ENCODE assay signal across 12 cellular contexts in the genomic region with DNA sequence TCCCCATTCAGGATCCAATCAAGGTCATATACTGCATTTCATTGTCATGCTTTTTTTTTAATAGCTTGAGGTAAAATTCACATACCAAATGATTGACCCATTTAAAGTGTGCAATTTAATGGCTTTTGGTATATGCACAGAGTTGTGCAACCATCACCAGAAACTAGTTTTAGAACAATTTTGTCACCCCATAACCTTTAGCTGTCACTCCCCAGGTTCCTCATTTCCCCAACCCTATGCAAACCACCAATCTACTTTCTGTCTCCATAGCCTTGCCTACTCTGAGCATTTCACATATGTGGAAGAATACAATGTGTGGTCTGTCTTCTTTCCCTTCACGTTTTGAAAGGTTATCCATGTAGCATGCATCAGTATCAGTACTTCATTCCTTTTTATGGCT. TPM values are rescaled to one million over a fixed set of nuclear protein-coding genes. Genes with fewer than 3 reads are reported as not detected.
DNase-seq lines count a peak whose midpoint lies in the region; ATAC-seq, FAIRE-seq and TF ChIP-seq lines count a peak whose summit lies in the region.
"Had no signal": no experiment of that assay in that cellular context is flagged by ENCODE, and none has a peak within 500 bp of the region (broad histone marks: within the 10 kb centered on the region; RNA-seq: fewer than 3 reads in every experiment).

No MANE protein-coding gene starts in this region.

- H3K4me2 ChIP-seq in trophoblast cell (ENCODE audit: low read length), result no peak overlapping the region

- no peak overlapping the region for H2AK5ac ChIP-seq in trophoblast cell (ENCODE audit: low read length)

- H4K12ac ChIP-seq in trophoblast cell (ENCODE audit: low read depth, low read length), result no peak overlapping the region

- H3K36me3 ChIP-seq in CD8-positive, alpha-beta memory T cell (ENCODE audit: insufficient read depth, low read length), result no peaks in the 10 kb centered on the region
- no peaks in the 10 kb centered on the region for H3K36me3 ChIP-seq in ascending aorta
- H3K36me3 ChIP-seq in small intestine (ENCODE audit: control insufficient read depth in 2 of 2, insufficient read depth in 2 of 2, low read length in 2 of 2), result no peaks in the 10 kb centered on the region
- no peaks in the 10 kb centered on the region for H3K36me3 ChIP-seq in trophoblast cell (ENCODE audit: control insufficient read depth in 1 of 2, insufficient read depth in 2 of 2, low read length in 2 of 2)

- H3K36me3 Mint-ChIP-seq in CD8-positive, alpha-beta memory T cell, result peaks cover 0 to 4% (median 0%) of the 10 kb centered on the region in 3 donors
- H3K36me3 Mint-ChIP-seq in glutamatergic neuron (ENCODE audit: unreplicated experiment), result no peaks in the 10 kb centered on the region
- H3K36me3 Mint-ChIP-seq in activated CD8-positive, alpha-beta T cell treated with anti-CD3 and anti-CD28 coated beads, Interleukin-2, amount 10 ng/mL, durations not matched to agents 7 days and 5 days (ENCODE audit: low read depth), result no peaks in the 10 kb centered on the region

- H3K27me3 Mint-ChIP-seq in CD8-positive, alpha-beta memory T cell, result peaks cover 18 to 37% of the 10 kb centered on the region in 2 donors
- H3K27me3 Mint-ChIP-seq in glutamatergic neuron (ENCODE audit: unreplicated experiment), result peaks cover 11% of the 10 kb centered on the region
- H3K27me3 Mint-ChIP-seq in activated CD8-positive, alpha-beta T cell treated with anti-CD3 and anti-CD28 coated beads, Interleukin-2, amount 10 ng/mL, durations not matched to agents 7 days and 5 days (ENCODE audit: low read depth), result peaks cover 23% of the 10 kb centered on the region

- peaks cover 11% of the 10 kb centered on the region for H3K79me2 ChIP-seq in trophoblast cell (ENCODE audit: control insufficient read depth, insufficient read depth, low read length, poor library complexity)

- no peak overlapping the region for H2AFZ ChIP-seq in trophoblast cell (ENCODE audit: insufficient read depth, low read length, poor library complexity)

- peaks cover 20% of the 10 kb centered on the region for H3K27me3 ChIP-seq in CD8-positive, alpha-beta memory T cell (ENCODE audit: insufficient read depth, low read length, poor library complexity, severe bottlenecking)
- H3K27me3 ChIP-seq in ascending aorta, result no peaks in the 10 kb centered on the region
- H3K27me3 ChIP-seq in small intestine (ENCODE audit: control insufficient read depth in 2 of 2, insufficient read depth in 2 of 2, low read length in 2 of 2), result no peaks in the 10 kb centered on the region
- H3K27me3 ChIP-seq in trophoblast cell (ENCODE audit: insufficient read depth, low read length), result no peaks in the 10 kb centered on the region

- intact Hi-C loops in ascending aorta (cut with DNase I), result loop anchor here (5.0 to 10.0 kb wide), 4 partner anchors 137 to 457 kb away; a partner anchor contains a TSS

- no peak overlapping the region for H3K4ac ChIP-seq in trophoblast cell (ENCODE audit: low read depth, low read length)

- no peak overlapping the region for H2BK12ac ChIP-seq in trophoblast cell (ENCODE audit: low read length)

- peak; percentile 29 for ATAC-seq in GM19351 (IDR thresholded peaks at IDR 0.05; ENCODE audit: unreplicated experiment)
- ATAC-seq in activated CD8-positive, alpha-beta T cell treated with anti-CD3 and anti-CD28 coated beads, Interleukin-2, amount 10 ng/mL, durations not matched to agents 7 days and 5 days, result no peak
- ATAC-seq: left ventricle myocardium superior had no signal

- no peak overlapping the region for H2BK120ac ChIP-seq in trophoblast cell (ENCODE audit: insufficient read depth, low read length, poor library complexity)

- H3K4me1 ChIP-seq in CD8-positive, alpha-beta memory T cell (ENCODE audit: insufficient read depth, low read length), result peaks cover 6% of the 10 kb centered on the region
- no peaks in the 10 kb centered on the region for H3K4me1 ChIP-seq in ascending aorta
- H3K4me1 ChIP-seq in small intestine (ENCODE audit: control insufficient read depth in 2 of 2, insufficient read depth in 1 of 2, low read depth in 1 of 2, low read length in 1 of 2), result no peaks in the 10 kb centered on the region
- H3K4me1 ChIP-seq in trophoblast cell (ENCODE audit: control insufficient read depth in 1 of 2, insufficient read depth in 2 of 2, low read length in 2 of 2), result peaks cover 2% of the 10 kb centered on the region in 2 experiments

- POLR2A ChIA-PET in CD8-positive, alpha-beta memory T cell (lab: Charles Lee), result no interaction called here
- POLR2A ChIA-PET in activated CD8-positive, alpha-beta T cell treated with anti-CD3 and anti-CD28 coated beads, Interleukin-2, amount 10 ng/mL, durations not matched to agents 7 days and 5 days (lab: Charles Lee), result no interaction called here

- H3K9me3 ChIP-seq in CD8-positive, alpha-beta memory T cell (ENCODE audit: low read length), result no peaks in the 10 kb centered on the region
- H3K9me3 ChIP-seq in ascending aorta (no peaks in the 10 kb centered on the region), small intestine (ENCODE audit: control insufficient read depth, low read depth) (no peaks in the 10 kb centered on the region), trophoblast cell (ENCODE audit: insufficient read depth, low read depth, low read length) (no peaks in the 10 kb centered on the region)

- H4K8ac ChIP-seq in trophoblast cell (ENCODE audit: low read depth, low read length), result no peak overlapping the region

- H2BK5ac ChIP-seq in trophoblast cell (ENCODE audit: low read depth, low read length, poor library complexity), result no peak overlapping the region

- peaks cover 4 to 9% (median 9%) of the 10 kb centered on the region in 3 donors for H3K4me1 Mint-ChIP-seq in CD8-positive, alpha-beta memory T cell
- H3K4me1 Mint-ChIP-seq in glutamatergic neuron (ENCODE audit: low read depth, unreplicated experiment), result peaks cover 9% of the 10 kb centered on the region
- peaks cover 5% of the 10 kb centered on the region for H3K4me1 Mint-ChIP-seq in activated CD8-positive, alpha-beta T cell treated with anti-CD3 and anti-CD28 coated beads, Interleukin-2, amount 10 ng/mL, durations not matched to agents 7 days and 5 days (ENCODE audit: low read depth)

- no peak for FAIRE-seq in small intestine (lab: Jason Lieb, UNC)
- FAIRE-seq: TTC549 had no signal

- no peak overlapping the region for H3K14ac ChIP-seq in trophoblast cell (ENCODE audit: low read length)

- no peak overlapping the region for H3K27ac Mint-ChIP-seq in CD8-positive, alpha-beta memory T cell
- no peak overlapping the region for H3K27ac Mint-ChIP-seq in glutamatergic neuron (ENCODE audit: unreplicated experiment)
- H3K27ac Mint-ChIP-seq in activated CD8-positive, alpha-beta T cell treated with anti-CD3 and anti-CD28 coated beads, Interleukin-2, amount 10 ng/mL, durations not matched to agents 7 days and 5 days, result no peak overlapping the region

- CTCF ChIA-PET in CD8-positive, alpha-beta memory T cell (lab: Charles Lee), result no interaction called here
- CTCF ChIA-PET in activated CD8-positive, alpha-beta T cell treated with anti-CD3 and anti-CD28 coated beads, Interleukin-2, amount 10 ng/mL, durations not matched to agents 7 days and 5 days (lab: Charles Lee), result no interaction called here

- TF ChIP-seq CTCF in glutamatergic neuron (IDR thresholded peaks at IDR 0.05; ENCODE audit: partially characterized antibody, unreplicated experiment) (no peak), ascending aorta (IDR thresholded peaks at IDR 0.05) (no peak)

- peaks cover 0 to 2% (median 0%) of the 10 kb centered on the region in 5 donors for H3K9me3 Mint-ChIP-seq in CD8-positive, alpha-beta memory T cell
- H3K9me3 Mint-ChIP-seq in glutamatergic neuron (ENCODE audit: unreplicated experiment), result peaks cover 14% of the 10 kb centered on the region
- H3K9me3 Mint-ChIP-seq in activated CD8-positive, alpha-beta T cell treated with anti-CD3 and anti-CD28 coated beads, Interleukin-2, amount 10 ng/mL, durations not matched to agents 7 days and 5 days (ENCODE audit: insufficient read depth), result no peaks in the 10 kb centered on the region

- H3K23ac ChIP-seq in trophoblast cell (ENCODE audit: low read length), result no peak overlapping the region

- peaks cover 10% of the 10 kb centered on the region for H3K79me1 ChIP-seq in trophoblast cell (ENCODE audit: low read length)

- H4K91ac ChIP-seq in trophoblast cell (ENCODE audit: low read depth, low read length), result no peak overlapping the region

- WGBS in small intestine, 3 donors, result 11 to 37% (median 26%) methylated on average over 1 of the region's 1 CpG
- WGBS in trophoblast cell (ENCODE audit: extremely low coverage, insufficient coverage, insufficient read length), result no CpG with 5 or more reads among the region's 1 CpG

- no peak overlapping the region for H3K9ac ChIP-seq in trophoblast cell (ENCODE audit: low read length)

- H3K27ac ChIP-seq in CD8-positive, alpha-beta memory T cell (ENCODE audit: low read depth, low read length), result no peak overlapping the region
- H3K27ac ChIP-seq in ascending aorta (no peak overlapping the region), small intestine (ENCODE audit: low read depth in 1 of 2, low read length in 1 of 2) (no peak overlapping the region), trophoblast cell (ENCODE audit: low read depth, low read length) (no peak overlapping the region)

- H3K4me3 ChIP-seq in CD8-positive, alpha-beta memory T cell (ENCODE audit: low read length), result no peak overlapping the region
- H3K4me3 ChIP-seq in ascending aorta (no peak overlapping the region), small intestine (ENCODE audit: low read depth in 1 of 2, low read length in 2 of 2) (no peak overlapping the region), trophoblast cell (ENCODE audit: low read depth, low read length) (no peak overlapping the region)

- no peak for DNase-seq in CD8-positive, alpha-beta memory T cell
- peak; percentile 95 for DNase-seq in NOMO-1 treated with DMSO at 0.1 percent for 48 hours (lab: John Stamatoyannopoulos, UW; ENCODE audit: unreplicated experiment)
- DNase-seq in glutamatergic neuron, result no peak
- DNase-seq in ascending aorta (ENCODE audit: low spot score in 2 of 2), result no peak
- no peak for DNase-seq in activated CD8-positive, alpha-beta T cell treated with anti-CD3 and anti-CD28 coated beads, Interleukin-2, amount 10 ng/mL, durations not matched to agents 7 days and 5 days
- DNase-seq in small intestine, result no peak
- no peak for DNase-seq in trophoblast cell
- DNase-seq: activated effector memory CD4-positive, alpha-beta T cell treated with Interleukin-2 at 50 U/mL for 16 hours; GOT3; left ventricle myocardium superior had no signal

- H3K18ac ChIP-seq in trophoblast cell (ENCODE audit: low read length), result no peak overlapping the region

- H3K4me3 Mint-ChIP-seq in CD8-positive, alpha-beta memory T cell, result peak overlapping the region in 6 of 7 donors; percentile 62 to 84 (median 76)
- H3K4me3 Mint-ChIP-seq in glutamatergic neuron (ENCODE audit: unreplicated experiment), result peak overlapping the region; percentile 88
- no peak overlapping the region for H3K4me3 Mint-ChIP-seq in activated CD8-positive, alpha-beta T cell treated with anti-CD3 and anti-CD28 coated beads, Interleukin-2, amount 10 ng/mL, durations not matched to agents 7 days and 5 days

RNA-seq across cellular contexts. Expression of a gene that starts 1.4 kb away (rescaled TPM):
- total RNA-seq in CD8-positive, alpha-beta memory T cell, result 1 to 10 TPM; 1.3 to 1.6 TPM
- polyA plus RNA-seq in CD8-positive, alpha-beta memory T cell, result 0.52 TPM
- total RNA-seq in glutamatergic neuron (ENCODE audit: unreplicated experiment) (57.5 TPM), ascending aorta (20.1 TPM)
- under 1 TPM in 1 of 2 experiments, not detected in 1; 0.65 TPM for total RNA-seq in activated CD8-positive, alpha-beta T cell treated with anti-CD3 and anti-CD28 coated beads, Interleukin-2, amount 10 ng/mL, durations not matched to agents 7 days and 5 days
- 10 to 100 TPM; 11.4 to 16.4 (median 14.1) TPM for polyA plus RNA-seq in small intestine
- polyA plus RNA-seq in trophoblast cell (2013), result 11.9 and 12.9 TPM in 2 replicates
